Comparison of ENCODE assay signal across 33 cellular contexts in genomic region chr2:205970348-205970747, GRCh38.
"Had no signal": no experiment of that assay in that cellular context is flagged by ENCODE, and none has a peak within 500 bp of the region (broad histone marks: within the 10 kb centered on the region; RNA-seq: fewer than 3 reads in every experiment).

No MANE protein-coding gene starts in this region.

- H3K27ac Mint-ChIP-seq: activated CD4-positive, alpha-beta memory T cell treated with anti-CD3 and anti-CD28 coated beads, Interleukin-2, amount 10 ng/mL, durations not matched to agents 7 days and 5 days; activated CD8-positive, alpha-beta memory T cell treated with anti-CD3 and anti-CD28 coated beads, Interleukin-2, amount 10 ng/mL, durations not matched to agents 7 days and 5 days; activated naive CD4-positive, alpha-beta T cell treated with anti-CD3 and anti-CD28 coated beads, Interleukin-2, amount 10 ng/mL, durations not matched to agents 7 days and 5 days; activated naive CD8-positive, alpha-beta T cell; activated naive CD8-positive, alpha-beta T cell treated with anti-CD3 and anti-CD28 coated beads, Interleukin-2, amount 50 U/mL, for 24 hours; brain; T-helper 1 cell treated with Interleukin-12 subunit alpha and Interleukin-12 subunit beta and Interleukin-4 antibody, amounts not matched to agents 30 μg/mL and 1 μg/mL, for 36 hours; T-helper 2 cell treated with Interferon-gamma antibody and Interleukin-4, amounts not matched to agents 5 μg/mL and 100 μg/mL, for 36 hours had no signal

- H3K36me3 Mint-ChIP-seq: activated CD8-positive, alpha-beta memory T cell treated with anti-CD3 and anti-CD28 coated beads, Interleukin-2, amount 10 ng/mL, durations not matched to agents 7 days and 5 days; activated naive CD4-positive, alpha-beta T cell treated with anti-CD3 and anti-CD28 coated beads, Interleukin-2, amount 10 ng/mL, durations not matched to agents 7 days and 5 days; activated naive CD8-positive, alpha-beta T cell; brain had no signal

- H3K9me3 ChIP-seq: MG63, SJCRH30 had no signal

- H3K4me3 ChIP-seq: MG63, SJCRH30, SK-N-MC had no signal

- H3K4me3 Mint-ChIP-seq: activated CD4-positive, alpha-beta memory T cell treated with anti-CD3 and anti-CD28 coated beads, Interleukin-2, amount 10 ng/mL, durations not matched to agents 7 days and 5 days; activated CD8-positive, alpha-beta memory T cell treated with anti-CD3 and anti-CD28 coated beads, Interleukin-2, amount 10 ng/mL, durations not matched to agents 7 days and 5 days; activated naive CD4-positive, alpha-beta T cell treated with anti-CD3 and anti-CD28 coated beads, Interleukin-2, amount 10 ng/mL, durations not matched to agents 7 days and 5 days; activated naive CD8-positive, alpha-beta T cell; activated naive CD8-positive, alpha-beta T cell treated with anti-CD3 and anti-CD28 coated beads, Interleukin-2, amount 50 U/mL, for 24 hours; brain; T-helper 1 cell treated with Interleukin-12 subunit alpha and Interleukin-12 subunit beta and Interleukin-4 antibody, amounts not matched to agents 30 μg/mL and 1 μg/mL, for 36 hours; T-helper 2 cell treated with Interferon-gamma antibody and Interleukin-4, amounts not matched to agents 5 μg/mL and 100 μg/mL, for 36 hours had no signal

- H3K27ac ChIP-seq: SJCRH30, SK-N-MC had no signal

- H3K27me3 ChIP-seq: MG63, SJCRH30 had no signal

- H3K36me3 ChIP-seq: MG63, SJCRH30 had no signal

- H3K4me1 Mint-ChIP-seq: activated naive CD4-positive, alpha-beta T cell treated with anti-CD3 and anti-CD28 coated beads, Interleukin-2, amount 10 ng/mL, durations not matched to agents 7 days and 5 days had no signal

- ATAC-seq: activated CD8-positive, alpha-beta memory T cell treated with anti-CD3 and anti-CD28 coated beads, Interleukin-2, amount 10 ng/mL, durations not matched to agents 7 days and 5 days; activated naive CD8-positive, alpha-beta T cell treated with anti-CD3 and anti-CD28 coated beads, Interleukin-2, amount 50 U/mL, for 24 hours; Panc1 had no signal

- H3K4me1 ChIP-seq: SJCRH30 had no signal

- DNase-seq: activated CD4-positive, alpha-beta memory T cell treated with anti-CD3 and anti-CD28 coated beads, Interleukin-2, amount 10 ng/mL, durations not matched to agents 7 days and 5 days; activated CD4-positive, alpha-beta T cell treated with anti-CD3 and anti-CD28 coated beads for 1 hour; activated CD4-positive, alpha-beta T cell treated with anti-CD3 and anti-CD28 coated beads for 48 hours; activated CD4-positive, CD25-positive, alpha-beta regulatory T cell; activated CD8-positive, alpha-beta memory T cell treated with anti-CD3 and anti-CD28 coated beads for 24 hours; activated CD8-positive, alpha-beta memory T cell treated with anti-CD3 and anti-CD28 coated beads, Interleukin-2, amount 10 ng/mL, durations not matched to agents 7 days and 5 days; activated CD8-positive, alpha-beta memory T cell treated with anti-CD3 and anti-CD28 coated beads, Interleukin-2, amount 50 U/mL, for 48 hours; activated effector memory CD4-positive, alpha-beta T cell treated with Interleukin-2 at 50 U/mL for 16 hours; activated naive CD4-positive, alpha-beta T cell treated with anti-CD3 and anti-CD28 coated beads, Interleukin-2, amount 10 ng/mL, durations not matched to agents 7 days and 5 days; activated naive CD8-positive, alpha-beta T cell treated with anti-CD3 and anti-CD28 coated beads, Interleukin-2, amount 50 U/mL, for 24 hours; activated T-cell treated with anti-CD3 and anti-CD28 coated beads, Interleukin-2, amount 50 U/mL, for 48 hours; anterior cingulate cortex; caudate nucleus; Karpas-422; KBM-7; MG63; NCI-H1105; NCI-H1417 treated with DMSO at 0.1 percent for 48 hours; NCI-H1930; NCI-H2081 treated with DMSO at 0.1 percent for 48 hours; NCI-H226; NCI-H446 treated with DMSO at 0.1 percent for 48 hours; NCI-H524; NCI-H69; NCI-H82; SHP77; SJCRH30 had no signal

- H3K9me3 Mint-ChIP-seq: activated CD4-positive, alpha-beta memory T cell treated with anti-CD3 and anti-CD28 coated beads, Interleukin-2, amount 10 ng/mL, durations not matched to agents 7 days and 5 days; activated naive CD4-positive, alpha-beta T cell treated with anti-CD3 and anti-CD28 coated beads, Interleukin-2, amount 10 ng/mL, durations not matched to agents 7 days and 5 days; activated naive CD8-positive, alpha-beta T cell treated with anti-CD3 and anti-CD28 coated beads, Interleukin-2, amount 50 U/mL, for 24 hours; brain; T-helper 1 cell treated with Interleukin-12 subunit alpha and Interleukin-12 subunit beta and Interleukin-4 antibody, amounts not matched to agents 30 μg/mL and 1 μg/mL, for 36 hours; T-helper 2 cell treated with Interferon-gamma antibody and Interleukin-4, amounts not matched to agents 5 μg/mL and 100 μg/mL, for 36 hours had no signal
